In the genomic region with DNA sequence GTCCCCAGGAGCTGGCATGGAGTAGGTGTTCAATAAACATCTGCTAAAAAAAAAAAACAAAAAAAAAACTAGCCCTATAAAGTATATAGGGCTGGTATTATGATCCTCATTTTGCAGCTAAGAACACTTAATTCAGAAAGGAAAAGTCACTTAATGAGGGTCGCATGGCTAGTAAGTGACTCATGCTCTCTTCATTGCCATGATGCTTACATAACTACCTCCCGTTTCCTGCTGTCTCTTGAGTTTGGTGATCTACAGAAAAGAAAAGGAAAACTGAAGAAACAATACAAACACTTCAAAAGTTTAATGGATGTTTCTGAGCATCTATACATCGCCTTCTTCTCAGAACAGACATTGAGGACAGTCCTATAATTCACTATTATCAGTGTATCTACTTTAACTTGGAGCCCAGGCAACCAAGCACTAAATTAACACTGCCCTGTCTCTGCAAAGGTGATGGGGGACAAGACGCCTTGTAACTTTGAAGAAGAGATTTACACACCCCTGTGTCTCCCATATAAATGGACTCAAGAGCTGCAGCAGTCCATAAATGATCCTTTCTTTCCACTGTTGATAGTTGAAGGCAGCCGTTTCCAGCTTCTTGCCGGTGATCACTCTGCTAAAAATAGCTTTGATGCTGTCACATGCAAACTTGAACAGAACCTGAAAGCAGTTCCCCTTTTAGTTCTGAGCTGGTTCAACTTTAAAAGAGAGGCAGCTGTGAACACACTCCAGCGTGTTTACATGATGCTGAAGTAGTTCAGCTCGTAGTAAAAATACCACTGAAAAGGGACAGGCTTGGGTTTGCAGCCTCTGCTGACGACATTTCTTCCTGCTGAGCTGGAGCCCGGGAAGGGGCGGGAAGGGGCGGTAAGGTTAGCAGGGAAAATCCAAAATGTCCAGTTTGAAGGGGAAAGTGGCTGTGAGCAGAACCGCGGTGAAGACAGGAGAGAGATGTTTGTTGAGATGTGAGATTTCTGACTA, we compare ENCODE assay signal across 1 cellular context.
TF ChIP-seq lines count a peak whose summit lies in the region.

No MANE protein-coding gene starts in this region.

TF ChIP-seq in GM12878, 131 proteins besides CTCF, POLR2A, EP300 and RAD21 (continued from another document and continues in another):
- TF ChIP-seq MLLT1 (IDR thresholded peaks at IDR 0.05) (peak; percentile 73; the same call in 1 of the 2 replicates), TCF3 (IDR thresholded peaks at IDR 0.05; ENCODE audit: borderline replicate concordance, insufficient read depth, low read depth, low read length) (no peak), ZNF592 (IDR thresholded peaks at IDR 0.05) (no peak), HSF1 (IDR thresholded peaks at IDR 0.05; ENCODE audit: low read depth, low read length) (no peak), EED (IDR thresholded peaks at IDR 0.05; ENCODE audit: low read depth) (peak; percentile 73; the same call in 1 of the 2 replicates), BACH1 (IDR thresholded peaks at IDR 0.05; ENCODE audit: borderline replicate concordance) (no peak), STAT3 (IDR thresholded peaks at IDR 0.05; ENCODE audit: low read depth, low read length) (0 out of 2 replicates have a peak, but pooled peaks have one; percentile 28), KDM1A (IDR thresholded peaks at IDR 0.05; ENCODE audit: borderline replicate concordance) (no peak), USF2 (IDR thresholded peaks at IDR 0.05; ENCODE audit: borderline replicate concordance, low read depth, low read length) (no peak), PML (IDR thresholded peaks at IDR 0.05; ENCODE audit: low read length) (no peak), ZBED1 (IDR thresholded peaks at IDR 0.05; ENCODE audit: borderline replicate concordance) (peak; percentile 53; the same call in 1 of the 2 replicates), POLR2AphosphoS5 (IDR thresholded peaks at IDR 0.05; ENCODE audit: low read length) (peak; percentile 79), IKZF1 (conservative IDR thresholded peaks at IDR 0.05) (peak; percentile 75), ZBTB33 (IDR thresholded peaks at IDR 0.05) (no peak), NR2C1 (IDR thresholded peaks at IDR 0.05) (no peak), MTA3 (IDR thresholded peaks at IDR 0.05; ENCODE audit: borderline replicate concordance, low read length) (0 out of 2 replicates have a peak, but pooled peaks have one; percentile 37), BHLHE40 (IDR thresholded peaks at IDR 0.05; ENCODE audit: borderline replicate concordance in 1 of 2, low read depth in 2 of 2, low read length in 1 of 2) (peak; percentile 75), NR2F1 (conservative IDR thresholded peaks at IDR 0.05) (no peak), SREBF2 (IDR thresholded peaks at IDR 0.05; ENCODE audit: low read length) (no peak), JUNB (IDR thresholded peaks at IDR 0.05) (peak; percentile 50), PBX3 (IDR thresholded peaks at IDR 0.05; ENCODE audit: insufficient replicate concordance, low read depth, low read length) (no peak), CBX3 (IDR thresholded peaks at IDR 0.05; ENCODE audit: borderline replicate concordance, low read depth) (no peak), KAT2A (conservative IDR thresholded peaks at IDR 0.05; ENCODE audit: control insufficient read depth, low read depth, low read length) (no peak), FOS (IDR thresholded peaks at IDR 0.05; ENCODE audit: borderline replicate concordance, extremely low read depth, insufficient read length) (no peak), ZNF274 (IDR thresholded peaks at IDR 0.05; ENCODE audit: insufficient read depth, insufficient read length) (no peak), TAF1 (IDR thresholded peaks at IDR 0.05; ENCODE audit: borderline replicate concordance, low read depth, low read length) (no peak; the same call in 1 of the 2 replicates)
- TF ChIP-seq, protein P1, sequence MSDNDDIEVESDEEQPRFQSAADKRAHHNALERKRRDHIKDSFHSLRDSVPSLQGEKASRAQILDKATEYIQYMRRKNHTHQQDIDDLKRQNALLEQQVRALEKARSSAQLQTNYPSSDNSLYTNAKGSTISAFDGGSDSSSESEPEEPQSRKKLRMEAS (IDR thresholded peaks at IDR 0.05; ENCODE audit: low read depth, low read length): peak; percentile 64; the same call in 1 of the 2 replicates
- TF ChIP-seq, protein P2, sequence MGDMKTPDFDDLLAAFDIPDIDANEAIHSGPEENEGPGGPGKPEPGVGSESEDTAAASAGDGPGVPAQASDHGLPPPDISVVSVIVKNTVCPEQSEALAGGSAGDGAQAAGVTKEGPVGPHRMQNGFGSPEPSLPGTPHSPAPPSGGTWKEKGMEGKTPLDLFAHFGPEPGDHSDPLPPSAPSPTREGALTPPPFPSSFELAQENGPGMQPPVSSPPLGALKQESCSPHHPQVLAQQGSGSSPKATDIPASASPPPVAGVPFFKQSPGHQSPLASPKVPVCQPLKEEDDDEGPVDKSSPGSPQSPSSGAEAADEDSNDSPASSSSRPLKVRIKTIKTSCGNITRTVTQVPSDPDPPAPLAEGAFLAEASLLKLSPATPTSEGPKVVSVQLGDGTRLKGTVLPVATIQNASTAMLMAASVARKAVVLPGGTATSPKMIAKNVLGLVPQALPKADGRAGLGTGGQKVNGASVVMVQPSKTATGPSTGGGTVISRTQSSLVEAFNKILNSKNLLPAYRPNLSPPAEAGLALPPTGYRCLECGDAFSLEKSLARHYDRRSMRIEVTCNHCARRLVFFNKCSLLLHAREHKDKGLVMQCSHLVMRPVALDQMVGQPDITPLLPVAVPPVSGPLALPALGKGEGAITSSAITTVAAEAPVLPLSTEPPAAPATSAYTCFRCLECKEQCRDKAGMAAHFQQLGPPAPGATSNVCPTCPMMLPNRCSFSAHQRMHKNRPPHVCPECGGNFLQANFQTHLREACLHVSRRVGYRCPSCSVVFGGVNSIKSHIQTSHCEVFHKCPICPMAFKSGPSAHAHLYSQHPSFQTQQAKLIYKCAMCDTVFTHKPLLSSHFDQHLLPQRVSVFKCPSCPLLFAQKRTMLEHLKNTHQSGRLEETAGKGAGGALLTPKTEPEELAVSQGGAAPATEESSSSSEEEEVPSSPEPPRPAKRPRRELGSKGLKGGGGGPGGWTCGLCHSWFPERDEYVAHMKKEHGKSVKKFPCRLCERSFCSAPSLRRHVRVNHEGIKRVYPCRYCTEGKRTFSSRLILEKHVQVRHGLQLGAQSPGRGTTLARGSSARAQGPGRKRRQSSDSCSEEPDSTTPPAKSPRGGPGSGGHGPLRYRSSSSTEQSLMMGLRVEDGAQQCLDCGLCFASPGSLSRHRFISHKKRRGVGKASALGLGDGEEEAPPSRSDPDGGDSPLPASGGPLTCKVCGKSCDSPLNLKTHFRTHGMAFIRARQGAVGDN (IDR thresholded peaks at IDR 0.05): peak; percentile 78
- TF ChIP-seq, protein P3, sequence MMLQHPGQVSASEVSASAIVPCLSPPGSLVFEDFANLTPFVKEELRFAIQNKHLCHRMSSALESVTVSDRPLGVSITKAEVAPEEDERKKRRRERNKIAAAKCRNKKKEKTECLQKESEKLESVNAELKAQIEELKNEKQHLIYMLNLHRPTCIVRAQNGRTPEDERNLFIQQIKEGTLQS (IDR thresholded peaks at IDR 0.05; ENCODE audit: borderline replicate concordance, extremely low read depth, low read depth, low read length): no peak
- TF ChIP-seq, protein P4, sequence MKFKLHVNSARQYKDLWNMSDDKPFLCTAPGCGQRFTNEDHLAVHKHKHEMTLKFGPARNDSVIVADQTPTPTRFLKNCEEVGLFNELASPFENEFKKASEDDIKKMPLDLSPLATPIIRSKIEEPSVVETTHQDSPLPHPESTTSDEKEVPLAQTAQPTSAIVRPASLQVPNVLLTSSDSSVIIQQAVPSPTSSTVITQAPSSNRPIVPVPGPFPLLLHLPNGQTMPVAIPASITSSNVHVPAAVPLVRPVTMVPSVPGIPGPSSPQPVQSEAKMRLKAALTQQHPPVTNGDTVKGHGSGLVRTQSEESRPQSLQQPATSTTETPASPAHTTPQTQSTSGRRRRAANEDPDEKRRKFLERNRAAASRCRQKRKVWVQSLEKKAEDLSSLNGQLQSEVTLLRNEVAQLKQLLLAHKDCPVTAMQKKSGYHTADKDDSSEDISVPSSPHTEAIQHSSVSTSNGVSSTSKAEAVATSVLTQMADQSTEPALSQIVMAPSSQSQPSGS (IDR thresholded peaks at IDR 0.05; ENCODE audit: low read length): peak; percentile 85
